Comparison of ENCODE assay signal across 29 cellular contexts in genomic region chr11:19286411-19286810, GRCh38. TPM values are rescaled to one million over a fixed set of nuclear protein-coding genes. Genes with fewer than 3 reads are reported as not detected.
"Had no signal": no experiment of that assay in that cellular context is flagged by ENCODE, and none has a peak within 500 bp of the region (broad histone marks: within the 10 kb centered on the region; RNA-seq: fewer than 3 reads in every experiment).

No MANE protein-coding gene starts in this region.

- H3K4me3 ChIP-seq: neural progenitor cell, ovary, psoas muscle, skin epidermis, smooth muscle cell, spleen, stomach, thoracic aorta, thyroid gland, tibial nerve, upper lobe of left lung, vagina had no signal

- H3K9me3 ChIP-seq: ovary, psoas muscle, spleen, stomach, thoracic aorta, thyroid gland, tibial nerve, upper lobe of left lung, vagina had no signal

- FAIRE-seq: urothelium cell line had no signal

- ATAC-seq: naive thymus-derived CD4-positive, alpha-beta T cell; psoas muscle; right cardiac atrium; sciatic nerve; stimulated activated naive B cell treated with anti-CD40 and anti-IgM and Interleukin-4, amounts not matched to agents 10 μg/mL and 1 μg/mL and 100 μg/mL, for 72 hours had no signal

- H3K9me3 Mint-ChIP-seq: nephron; neural progenitor cell; stimulated activated naive B cell treated with anti-CD40 and anti-IgM and Interleukin-4, amounts not matched to agents 10 μg/mL and 1 μg/mL and 100 μg/mL, for 72 hours had no signal

- H3K27me3 ChIP-seq: ovary, spleen, thyroid gland, upper lobe of left lung, vagina had no signal

- H2AFZ ChIP-seq: neural progenitor cell, parathyroid adenoma had no signal

- H3K4me1 ChIP-seq: neural progenitor cell, parathyroid adenoma, psoas muscle, stomach, tibial nerve, upper lobe of left lung, vagina had no signal

- H3K9ac ChIP-seq: neural progenitor cell, parathyroid adenoma had no signal

- H3K27ac Mint-ChIP-seq: naive thymus-derived CD4-positive, alpha-beta T cell; nephron; progenitor cell of endocrine pancreas; stimulated activated naive B cell treated with anti-CD40 and anti-IgM and Interleukin-4, amounts not matched to agents 10 μg/mL and 1 μg/mL and 100 μg/mL, for 72 hours had no signal

- H3K36me3 Mint-ChIP-seq: naive thymus-derived CD4-positive, alpha-beta T cell; neural progenitor cell; stimulated activated naive B cell treated with anti-CD40 and anti-IgM and Interleukin-4, amounts not matched to agents 10 μg/mL and 1 μg/mL and 100 μg/mL, for 72 hours had no signal

- H3K4me3 Mint-ChIP-seq: naive thymus-derived CD4-positive, alpha-beta T cell; nephron; neural progenitor cell; stimulated activated naive B cell treated with anti-CD40 and anti-IgM and Interleukin-4, amounts not matched to agents 10 μg/mL and 1 μg/mL and 100 μg/mL, for 72 hours had no signal

- H3K27ac ChIP-seq: neural progenitor cell, ovary, parathyroid adenoma, psoas muscle, skin epidermis, spleen, stomach, thoracic aorta, thyroid gland, tibial nerve, upper lobe of left lung, vagina had no signal

- DNase-seq: naive thymus-derived CD4-positive, alpha-beta T cell; occipital lobe; ovary; posterior cingulate gyrus; psoas muscle; right cardiac atrium; spleen; stimulated activated CD4-positive, alpha-beta T cell treated with anti-CD3 and anti-CD28 coated beads, Interleukin-12 subunit alpha, Interleukin-12 subunit beta, amount 100 ng/mL, for 4 hours; stimulated activated CD4-positive, alpha-beta T cell treated with anti-CD3 and anti-CD28 coated beads, Interleukin-1b, Interleukin-23, amount 100 ng/mL, for 48 hours; stimulated activated CD4-positive, alpha-beta T cell treated with anti-CD3 and anti-CD28 coated beads, Interleukin-4, amount 100 ng/mL, for 1 hour; stimulated activated CD4-positive, alpha-beta T cell treated with anti-CD3 and anti-CD28 coated beads, Interleukin-4, amount 100 ng/mL, for 4 hours; stimulated activated CD8-positive, alpha-beta memory T cell treated with anti-CD3 and anti-CD28 coated beads, Interleukin-4, amount 100 ng/mL, for 48 hours; stimulated activated naive B cell treated with anti-CD40 and anti-IgM and Interleukin-4, amounts not matched to agents 10 μg/mL and 1 μg/mL and 100 μg/mL, for 72 hours; stimulated activated naive CD4-positive, alpha-beta T cell treated with Interleukin-2 at 50 U/mL for 16 hours; stomach; thyroid gland; trophoblast cell; upper lobe of left lung had no signal

- H3K36me3 ChIP-seq: neural progenitor cell, ovary, spleen, stomach, thoracic aorta, thyroid gland, tibial nerve, upper lobe of left lung, vagina had no signal

- H3K4me2 ChIP-seq: neural progenitor cell, smooth muscle cell had no signal

- H3K79me2 ChIP-seq: parathyroid adenoma had no signal

- H3K4me1 Mint-ChIP-seq: nephron had no signal

RNA-seq across cellular contexts. Expression of gene E2F8, which starts 45.7 kb away (rescaled TPM):
- total RNA-seq: thoracic aorta, thyroid gland, tibial nerve had no signal
- polyA plus RNA-seq: naive thymus-derived CD4-positive, alpha-beta T cell had no signal
